In genomic region chr2:133541376-133541775, GRCh38 we compare ENCODE assay signal across 37 cellular contexts. TPM values are rescaled to one million over a fixed set of nuclear protein-coding genes. Genes with fewer than 3 reads are reported as not detected.
"Had no signal": no experiment of that assay in that cellular context is flagged by ENCODE, and none has a peak within 500 bp of the region (broad histone marks: within the 10 kb centered on the region; RNA-seq: fewer than 3 reads in every experiment).

No MANE protein-coding gene starts in this region.

- H3K27ac Mint-ChIP-seq: activated naive CD4-positive, alpha-beta T cell treated with anti-CD3 and anti-CD28 coated beads for 36 hours; activated naive CD4-positive, alpha-beta T cell treated with anti-CD3 and anti-CD28 coated beads, Interleukin-2, amount 10 ng/mL, durations not matched to agents 7 days and 5 days; activated naive CD4-positive, alpha-beta T cell treated with anti-CD3 and anti-CD28 coated beads, Interleukin-2, amount 50 U/mL, for 24 hours; activated naive CD4-positive, alpha-beta T cell treated with anti-CD3 and anti-CD28 coated beads, Interleukin-2, amount 50 U/mL, for 72 hours; activated naive CD8-positive, alpha-beta T cell; activated naive CD8-positive, alpha-beta T cell treated with anti-CD3 and anti-CD28 coated beads for 36 hours; activated naive CD8-positive, alpha-beta T cell treated with anti-CD3 and anti-CD28 coated beads, Interleukin-2, amount 10 ng/mL, durations not matched to agents 7 days and 5 days; activated naive CD8-positive, alpha-beta T cell treated with anti-CD3 and anti-CD28 coated beads, Interleukin-2, amount 50 U/mL, for 24 hours; activated T-cell treated with anti-CD3 and anti-CD28 coated beads, Interleukin-2, amount 50 U/mL, for 72 hours; activated T-helper 1 cell treated with anti-CD3 and anti-CD28 coated beads, Interleukin-12 subunit alpha, Interleukin-12 subunit beta, Interleukin-2, Interleukin-4 antibody, amounts not matched to agents 30 ng/mL and 10 ng/mL and 1 ng/mL, durations not matched to agents 14 hours and 24 hours and 36 hours; activated T-helper 17 cell treated with anti-CD3 and anti-CD28 coated beads, Interleukin-2, amount 50 U/mL, for 72 hours; activated T-helper 2 cell treated with anti-CD3 and anti-CD28 coated beads, Interferon-gamma antibody, Interleukin-2, Interleukin-4, amounts not matched to agents 10 μg/mL and 5 μg/mL and 100 μg/mL, durations not matched to agents 14 hours and 24 hours and 36 hours; brain had no signal

- H3K27me3 Mint-ChIP-seq: activated naive CD4-positive, alpha-beta T cell treated with anti-CD3 and anti-CD28 coated beads, Interleukin-2, amount 10 ng/mL, durations not matched to agents 7 days and 5 days; activated naive CD8-positive, alpha-beta T cell treated with anti-CD3 and anti-CD28 coated beads, Interleukin-2, amount 10 ng/mL, durations not matched to agents 7 days and 5 days; activated naive CD8-positive, alpha-beta T cell treated with anti-CD3 and anti-CD28 coated beads, Interleukin-2, amount 50 U/mL, for 24 hours had no signal

- H3K36me3 Mint-ChIP-seq: activated naive CD4-positive, alpha-beta T cell treated with anti-CD3 and anti-CD28 coated beads, Interleukin-2, amount 10 ng/mL, durations not matched to agents 7 days and 5 days; activated naive CD4-positive, alpha-beta T cell treated with anti-CD3 and anti-CD28 coated beads, Interleukin-2, amount 50 U/mL, for 24 hours; activated naive CD8-positive, alpha-beta T cell; activated naive CD8-positive, alpha-beta T cell treated with anti-CD3 and anti-CD28 coated beads for 36 hours; activated naive CD8-positive, alpha-beta T cell treated with anti-CD3 and anti-CD28 coated beads, Interleukin-2, amount 10 ng/mL, durations not matched to agents 7 days and 5 days had no signal

- H3K36me3 ChIP-seq: adrenal gland, ascending aorta, brain microvascular endothelial cell, breast epithelium, cardiac muscle cell, colonic mucosa had no signal

- ATAC-seq: activated naive CD4-positive, alpha-beta T cell treated with anti-CD3 and anti-CD28 coated beads, Interleukin-2, amount 50 U/mL, for 72 hours; activated naive CD8-positive, alpha-beta T cell treated with anti-CD3 and anti-CD28 coated beads, Interleukin-2, amount 50 U/mL, for 24 hours; activated T-cell treated with anti-CD3 and anti-CD28 coated beads, Interleukin-2, amount 50 U/mL, for 4 hours; activated T-cell treated with anti-CD3 and anti-CD28 coated beads, Interleukin-2, amount 50 U/mL, for 72 hours; activated T-helper 17 cell treated with anti-CD3 and anti-CD28 coated beads, Interleukin-2, amount 50 U/mL, for 72 hours; body of pancreas had no signal

- H3K9me3 ChIP-seq: adrenal gland, ascending aorta, body of pancreas, breast epithelium, colonic mucosa had no signal

- H3K4me1 Mint-ChIP-seq: activated naive CD4-positive, alpha-beta T cell treated with anti-CD3 and anti-CD28 coated beads, Interleukin-2, amount 10 ng/mL, durations not matched to agents 7 days and 5 days; activated naive CD4-positive, alpha-beta T cell treated with anti-CD3 and anti-CD28 coated beads, Interleukin-2, amount 50 U/mL, for 24 hours; activated naive CD8-positive, alpha-beta T cell treated with anti-CD3 and anti-CD28 coated beads for 36 hours; activated naive CD8-positive, alpha-beta T cell treated with anti-CD3 and anti-CD28 coated beads, Interleukin-2, amount 10 ng/mL, durations not matched to agents 7 days and 5 days; activated naive CD8-positive, alpha-beta T cell treated with anti-CD3 and anti-CD28 coated beads, Interleukin-2, amount 50 U/mL, for 24 hours; activated T-helper 17 cell treated with anti-CD3 and anti-CD28 coated beads, Interleukin-2, amount 50 U/mL, for 72 hours; brain; central memory CD8-positive, alpha-beta T cell had no signal

- H3K27me3 ChIP-seq: adrenal gland, ascending aorta, body of pancreas, brain microvascular endothelial cell, breast epithelium, cardiac muscle cell, colonic mucosa had no signal

- H3K4me1 ChIP-seq: adrenal gland, ascending aorta, body of pancreas, breast epithelium, colonic mucosa had no signal

- H3K4me3 Mint-ChIP-seq: activated naive CD4-positive, alpha-beta T cell treated with anti-CD3 and anti-CD28 coated beads for 36 hours; activated naive CD4-positive, alpha-beta T cell treated with anti-CD3 and anti-CD28 coated beads, Interleukin-2, amount 10 ng/mL, durations not matched to agents 7 days and 5 days; activated naive CD4-positive, alpha-beta T cell treated with anti-CD3 and anti-CD28 coated beads, Interleukin-2, amount 50 U/mL, for 24 hours; activated naive CD8-positive, alpha-beta T cell; activated naive CD8-positive, alpha-beta T cell treated with anti-CD3 and anti-CD28 coated beads for 36 hours; activated naive CD8-positive, alpha-beta T cell treated with anti-CD3 and anti-CD28 coated beads, Interleukin-2, amount 10 ng/mL, durations not matched to agents 7 days and 5 days; activated naive CD8-positive, alpha-beta T cell treated with anti-CD3 and anti-CD28 coated beads, Interleukin-2, amount 50 U/mL, for 24 hours; activated T-cell treated with anti-CD3 and anti-CD28 coated beads, Interleukin-2, amount 50 U/mL, for 4 hours; activated T-cell treated with anti-CD3 and anti-CD28 coated beads, Interleukin-2, amount 50 U/mL, for 72 hours; activated T-helper 1 cell treated with anti-CD3 and anti-CD28 coated beads, Interleukin-12 subunit alpha, Interleukin-12 subunit beta, Interleukin-2, Interleukin-4 antibody, amounts not matched to agents 30 ng/mL and 10 ng/mL and 1 ng/mL, durations not matched to agents 14 hours and 24 hours and 36 hours; activated T-helper 17 cell treated with anti-CD3 and anti-CD28 coated beads, Interleukin-2, amount 50 U/mL, for 72 hours; brain; central memory CD8-positive, alpha-beta T cell had no signal

- H3K27ac ChIP-seq: adrenal gland, ascending aorta, body of pancreas, brain microvascular endothelial cell, breast epithelium, cardiac muscle cell, colonic mucosa had no signal

- H3K4me3 ChIP-seq: adrenal gland, ascending aorta, body of pancreas, breast epithelium, cardiac muscle cell, colonic mucosa had no signal

- DNase-seq: activated effector memory CD4-positive, alpha-beta T cell treated with anti-CD3 and anti-CD28 coated beads, Interleukin-2, amount 50 U/mL, for 16 hours; activated effector memory CD4-positive, alpha-beta T cell treated with Interleukin-2 at 50 U/mL for 16 hours; activated gamma-delta T cell; activated gamma-delta T cell treated with Interleukin-2 at 50 U/mL for 16 hours; activated naive CD4-positive, alpha-beta T cell; activated naive CD4-positive, alpha-beta T cell treated with anti-CD3 and anti-CD28 coated beads for 36 hours; activated naive CD4-positive, alpha-beta T cell treated with anti-CD3 and anti-CD28 coated beads, Interleukin-2, amount 10 ng/mL, durations not matched to agents 7 days and 5 days; activated naive CD4-positive, alpha-beta T cell treated with anti-CD3 and anti-CD28 coated beads, Interleukin-2, amount 50 U/mL, for 16 hours; activated naive CD4-positive, alpha-beta T cell treated with Interleukin-2 at 50 U/mL for 16 hours; activated naive CD8-positive, alpha-beta T cell treated with anti-CD3 and anti-CD28 coated beads for 36 hours; activated naive CD8-positive, alpha-beta T cell treated with anti-CD3 and anti-CD28 coated beads, Interleukin-2, amount 10 ng/mL, durations not matched to agents 7 days and 5 days; activated naive CD8-positive, alpha-beta T cell treated with anti-CD3 and anti-CD28 coated beads, Interleukin-2, amount 50 U/mL, for 24 hours; activated T-cell treated with anti-CD3 and anti-CD28 coated beads, Interleukin-2, amount 50 U/mL, for 4 hours; activated T-cell treated with anti-CD3 and anti-CD28 coated beads, Interleukin-2, amount 50 U/mL, for 48 hours; activated T-cell treated with anti-CD3 and anti-CD28 coated beads, Interleukin-2, amount 50 U/mL, for 72 hours; adrenal gland; amniotic stem cell; amygdala; anterior cingulate cortex; aorta; body of pancreas; brain microvascular endothelial cell; caudate nucleus; central memory CD4-positive, alpha-beta T cell; cerebellar nuclear complex had no signal

RNA-seq across cellular contexts. Expression of gene NCKAP5, which starts 26.9 kb away (rescaled TPM):
- total RNA-seq: activated naive CD4-positive, alpha-beta T cell treated with anti-CD3 and anti-CD28 coated beads for 36 hours; activated naive CD4-positive, alpha-beta T cell treated with anti-CD3 and anti-CD28 coated beads, Interleukin-2, amount 50 U/mL, for 72 hours; activated naive CD8-positive, alpha-beta T cell treated with anti-CD3 and anti-CD28 coated beads for 36 hours; activated naive CD8-positive, alpha-beta T cell treated with anti-CD3 and anti-CD28 coated beads, Interleukin-2, amount 10 ng/mL, durations not matched to agents 7 days and 5 days; activated T-cell treated with anti-CD3 and anti-CD28 coated beads, Interleukin-2, amount 50 U/mL, for 72 hours; activated T-helper 1 cell treated with anti-CD3 and anti-CD28 coated beads, Interleukin-12 subunit alpha, Interleukin-12 subunit beta, Interleukin-2, Interleukin-4 antibody, amounts not matched to agents 30 ng/mL and 10 ng/mL and 1 ng/mL, durations not matched to agents 14 hours and 24 hours and 36 hours; activated T-helper 17 cell treated with anti-CD3 and anti-CD28 coated beads, Interleukin-2, amount 50 U/mL, for 72 hours; activated T-helper 2 cell treated with anti-CD3 and anti-CD28 coated beads, Interferon-gamma antibody, Interleukin-2, Interleukin-4, amounts not matched to agents 10 μg/mL and 5 μg/mL and 100 μg/mL, durations not matched to agents 14 hours and 24 hours and 36 hours had no signal
